25 cellular contexts compared by ENCODE assay signal in genomic region chr11:47035108-47035507, GRCh38.
"Had no signal": no experiment of that assay in that cellular context is flagged by ENCODE, and none has a peak within 500 bp of the region (broad histone marks: within the 10 kb centered on the region; RNA-seq: fewer than 3 reads in every experiment).

No MANE protein-coding gene starts in this region.

- H3K27ac ChIP-seq: adrenal gland, ascending aorta, brain microvascular endothelial cell, coronary artery, suprapubic skin, tibial artery, upper lobe of right lung had no signal

- H3K27me3 Mint-ChIP-seq: activated CD4-positive, alpha-beta T cell treated with anti-CD3 and anti-CD28 coated beads for 36 hours; activated CD8-positive, alpha-beta memory T cell treated with anti-CD3 and anti-CD28 coated beads, Interleukin-2, amount 10 ng/mL, durations not matched to agents 7 days and 5 days; activated naive CD8-positive, alpha-beta T cell treated with anti-CD3 and anti-CD28 coated beads for 36 hours; effector memory CD8-positive, alpha-beta T cell had no signal

- H3K9me3 ChIP-seq: adrenal gland, ascending aorta, suprapubic skin, tibial artery, upper lobe of right lung had no signal

- H3K4me3 Mint-ChIP-seq: activated CD4-positive, alpha-beta T cell treated with anti-CD3 and anti-CD28 coated beads for 36 hours; activated CD8-positive, alpha-beta memory T cell treated with anti-CD3 and anti-CD28 coated beads, Interleukin-2, amount 10 ng/mL, durations not matched to agents 7 days and 5 days; activated CD8-positive, alpha-beta T cell treated with anti-CD3 and anti-CD28 coated beads, Interleukin-2, amount 10 ng/mL, durations not matched to agents 7 days and 5 days; activated naive CD8-positive, alpha-beta T cell treated with anti-CD3 and anti-CD28 coated beads for 36 hours; effector memory CD8-positive, alpha-beta T cell; naive thymus-derived CD8-positive, alpha-beta T cell had no signal

- H3K4me1 Mint-ChIP-seq: activated CD4-positive, alpha-beta T cell treated with anti-CD3 and anti-CD28 coated beads for 36 hours; activated CD8-positive, alpha-beta memory T cell treated with anti-CD3 and anti-CD28 coated beads, Interleukin-2, amount 10 ng/mL, durations not matched to agents 7 days and 5 days; activated naive CD8-positive, alpha-beta T cell treated with anti-CD3 and anti-CD28 coated beads for 36 hours; naive thymus-derived CD8-positive, alpha-beta T cell had no signal

- H3K9me3 Mint-ChIP-seq: activated naive CD8-positive, alpha-beta T cell treated with anti-CD3 and anti-CD28 coated beads for 36 hours; activated T-helper 2 cell treated with anti-CD3 and anti-CD28 coated beads, Interferon-gamma antibody, Interleukin-2, Interleukin-4, amounts not matched to agents 10 μg/mL and 5 μg/mL and 100 μg/mL, durations not matched to agents 14 hours and 24 hours and 36 hours; effector memory CD8-positive, alpha-beta T cell; immature natural killer cell; naive thymus-derived CD8-positive, alpha-beta T cell had no signal

- H3K4me3 ChIP-seq: adrenal gland, ascending aorta, coronary artery, suprapubic skin, tibial artery, upper lobe of right lung had no signal

- ATAC-seq: activated CD4-positive, alpha-beta T cell treated with anti-CD3 and anti-CD28 coated beads for 36 hours; activated CD8-positive, alpha-beta memory T cell treated with anti-CD3 and anti-CD28 coated beads, Interleukin-2, amount 10 ng/mL, durations not matched to agents 7 days and 5 days; activated CD8-positive, alpha-beta T cell treated with anti-CD3 and anti-CD28 coated beads, Interleukin-2, amount 10 ng/mL, durations not matched to agents 7 days and 5 days; effector memory CD8-positive, alpha-beta T cell; left colon; naive thymus-derived CD8-positive, alpha-beta T cell; right cardiac atrium; upper lobe of right lung had no signal

- H3K36me3 Mint-ChIP-seq: activated CD8-positive, alpha-beta memory T cell treated with anti-CD3 and anti-CD28 coated beads, Interleukin-2, amount 10 ng/mL, durations not matched to agents 7 days and 5 days had no signal

- H3K36me3 ChIP-seq: adrenal gland, ascending aorta, brain microvascular endothelial cell, suprapubic skin, tibial artery, upper lobe of right lung had no signal

- H3K27me3 ChIP-seq: adrenal gland, ascending aorta, brain microvascular endothelial cell, suprapubic skin, tibial artery, upper lobe of right lung had no signal

- DNase-seq: activated CD4-positive, alpha-beta T cell treated with anti-CD3 and anti-CD28 coated beads for 36 hours; activated CD4-positive, CD25-positive, alpha-beta regulatory T cell; activated CD8-positive, alpha-beta memory T cell treated with anti-CD3 and anti-CD28 coated beads, Interleukin-2, amount 10 ng/mL, durations not matched to agents 7 days and 5 days; activated CD8-positive, alpha-beta T cell treated with anti-CD3 and anti-CD28 coated beads, Interleukin-2, amount 10 ng/mL, durations not matched to agents 7 days and 5 days; activated naive CD4-positive, alpha-beta T cell treated with Interleukin-2 at 50 U/mL for 16 hours; activated naive CD8-positive, alpha-beta T cell treated with anti-CD3 and anti-CD28 coated beads for 36 hours; activated T-cell treated with anti-CD3 and anti-CD28 coated beads, Interleukin-2, amount 50 U/mL, for 48 hours; adrenal gland; brain microvascular endothelial cell; effector memory CD8-positive, alpha-beta T cell; foreskin fibroblast; head of caudate nucleus; hypothalamus; immature natural killer cell; kidney; left colon; midbrain; naive thymus-derived CD8-positive, alpha-beta T cell; right cardiac atrium; tibial artery; upper lobe of right lung had no signal

- H3K4me1 ChIP-seq: adrenal gland, ascending aorta, suprapubic skin, tibial artery, upper lobe of right lung had no signal

- H3K27ac Mint-ChIP-seq: activated CD4-positive, alpha-beta T cell treated with anti-CD3 and anti-CD28 coated beads for 36 hours; activated CD8-positive, alpha-beta memory T cell treated with anti-CD3 and anti-CD28 coated beads, Interleukin-2, amount 10 ng/mL, durations not matched to agents 7 days and 5 days; activated CD8-positive, alpha-beta T cell treated with anti-CD3 and anti-CD28 coated beads, Interleukin-2, amount 10 ng/mL, durations not matched to agents 7 days and 5 days; activated naive CD8-positive, alpha-beta T cell treated with anti-CD3 and anti-CD28 coated beads for 36 hours; activated T-helper 2 cell treated with anti-CD3 and anti-CD28 coated beads, Interferon-gamma antibody, Interleukin-2, Interleukin-4, amounts not matched to agents 10 μg/mL and 5 μg/mL and 100 μg/mL, durations not matched to agents 14 hours and 24 hours and 36 hours; effector memory CD8-positive, alpha-beta T cell; naive thymus-derived CD8-positive, alpha-beta T cell had no signal
